ENCODE assay signal across 1 cellular context in genomic region chr20:41137412-41138216, GRCh38.
TF ChIP-seq lines count a peak whose summit lies in the region.

TSS of gene PLCG1 (plus strand) at chr20:41137543. CDS start at chr20:41137642, 99 bp downstream.

TF ChIP-seq in HepG2, 621 proteins besides CTCF, POLR2A, EP300 and RAD21 (continued from another document and continues in another):
- peak; percentile 85; the same call in 1 of the 2 replicates for TF ChIP-seq ZBTB39 (CRISPR knock-in tag; IDR thresholded peaks at IDR 0.05)
- TF ChIP-seq RARG (CRISPR knock-in tag; IDR thresholded peaks at IDR 0.05; ENCODE audit: low read depth), result no peak
- no peak for TF ChIP-seq MATR3 (CRISPR knock-in tag; IDR thresholded peaks at IDR 0.05)
- 0 out of 2 replicates have a peak, but pooled peaks have one; percentile 48 for TF ChIP-seq ERF (CRISPR knock-in tag; IDR thresholded peaks at IDR 0.05)
- peak; percentile 66; the same call in 1 of the 2 replicates for TF ChIP-seq ZIK1 (CRISPR knock-in tag; IDR thresholded peaks at IDR 0.05; ENCODE audit: borderline replicate concordance, low read depth)
- peak; percentile 91 for TF ChIP-seq ZBTB7B (CRISPR knock-in tag; IDR thresholded peaks at IDR 0.05)
- peak; percentile 98 for TF ChIP-seq SRSF1 (optimal IDR thresholded peaks at IDR 0.05; ENCODE audit: low read depth, low read length)
- 0 out of 2 replicates have a peak, but pooled peaks have one; percentile 19 for TF ChIP-seq ZMYM3 (CRISPR knock-in tag; IDR thresholded peaks at IDR 0.05)
- 0 out of 2 replicates have a peak, but pooled peaks have one; percentile 20 for TF ChIP-seq ONECUT2 (CRISPR knock-in tag; IDR thresholded peaks at IDR 0.05)
- TF ChIP-seq TCF12 (IDR thresholded peaks at IDR 0.05), result no peak
- no peak; the same call in 1 of the 2 replicates for TF ChIP-seq TCF12 (CRISPR knock-in tag; IDR thresholded peaks at IDR 0.05)
- peak; percentile 96 for TF ChIP-seq GLI4 (CRISPR knock-in tag; IDR thresholded peaks at IDR 0.05; ENCODE audit: borderline replicate concordance)
- TF ChIP-seq ZNF205 (CRISPR knock-in tag; IDR thresholded peaks at IDR 0.05), result peak; percentile 49; the same call in 1 of the 2 replicates
- TF ChIP-seq THAP7 (CRISPR knock-in tag; IDR thresholded peaks at IDR 0.05), result 0 out of 2 replicates have a peak, but pooled peaks have one; percentile 58
- no peak for TF ChIP-seq ZNF784 (CRISPR knock-in tag; IDR thresholded peaks at IDR 0.05; ENCODE audit: borderline replicate concordance)
- TF ChIP-seq RXRB (CRISPR knock-in tag; IDR thresholded peaks at IDR 0.05; ENCODE audit: borderline replicate concordance), result 0 out of 2 replicates have a peak, but pooled peaks have one; percentile 7
- peak; percentile 93 for TF ChIP-seq ZFY (CRISPR knock-in tag; IDR thresholded peaks at IDR 0.05)
- TF ChIP-seq ZNF441 (CRISPR knock-in tag; IDR thresholded peaks at IDR 0.05; ENCODE audit: borderline replicate concordance), result no peak
- peak; percentile 81; the same call in 1 of the 2 replicates for TF ChIP-seq ZFP91 (CRISPR knock-in tag; IDR thresholded peaks at IDR 0.05; ENCODE audit: borderline replicate concordance)
- TF ChIP-seq FOSL1 (CRISPR knock-in tag; IDR thresholded peaks at IDR 0.05; ENCODE audit: borderline replicate concordance), result peak; percentile 32; the same call in 1 of the 2 replicates
- no peak; the same call in none of the 2 replicates for TF ChIP-seq PRMT3 (CRISPR knock-in tag; IDR thresholded peaks at IDR 0.05; ENCODE audit: borderline replicate concordance, low read depth)
- no peak for TF ChIP-seq ZNF256 (CRISPR knock-in tag; conservative IDR thresholded peaks at IDR 0.05)
- 0 out of 2 replicates have a peak, but pooled peaks have one; percentile 17 for TF ChIP-seq FOXP4 (CRISPR knock-in tag; IDR thresholded peaks at IDR 0.05)
- peak; percentile 81 for TF ChIP-seq SAP130 (CRISPR knock-in tag; IDR thresholded peaks at IDR 0.05; ENCODE audit: low read depth)
- TF ChIP-seq ZNF629 (CRISPR knock-in tag; conservative IDR thresholded peaks at IDR 0.05), result no peak
- peak; percentile 89; the same call in 1 of the 2 replicates for TF ChIP-seq ZNF501 (CRISPR knock-in tag; IDR thresholded peaks at IDR 0.05)
- no peak for TF ChIP-seq HDAC6 (IDR thresholded peaks at IDR 0.05; ENCODE audit: low read depth, low read length)
- 0 out of 2 replicates have a peak, but pooled peaks have one; percentile 22 for TF ChIP-seq ZNF275 (CRISPR knock-in tag; IDR thresholded peaks at IDR 0.05; ENCODE audit: borderline replicate concordance)
- no peak; the same call in 1 of the 2 replicates for TF ChIP-seq CREB3 (CRISPR knock-in tag; IDR thresholded peaks at IDR 0.05)
- no peak for TF ChIP-seq ZC3H13 (CRISPR knock-in tag; IDR thresholded peaks at IDR 0.05)
- peak; percentile 41; the same call in 1 of the 2 replicates for TF ChIP-seq SP5 (CRISPR knock-in tag; IDR thresholded peaks at IDR 0.05; ENCODE audit: borderline replicate concordance, low read depth)
- no peak for TF ChIP-seq ZNF737 (CRISPR knock-in tag; IDR thresholded peaks at IDR 0.05; ENCODE audit: borderline replicate concordance)
- TF ChIP-seq HBP1 (CRISPR knock-in tag; IDR thresholded peaks at IDR 0.05; ENCODE audit: low read depth), result peak; percentile 62
- no peak for TF ChIP-seq HNF4G (IDR thresholded peaks at IDR 0.05; ENCODE audit: borderline replicate concordance, low read depth, low read length)
- TF ChIP-seq HNF4G (CRISPR knock-in tag; IDR thresholded peaks at IDR 0.05; ENCODE audit: borderline replicate concordance, low read depth), result no peak; the same call in 1 of the 2 replicates
- no peak for TF ChIP-seq REL (CRISPR knock-in tag; conservative IDR thresholded peaks at IDR 0.05)
- no peak for TF ChIP-seq KLF11 (CRISPR knock-in tag; IDR thresholded peaks at IDR 0.05)
- TF ChIP-seq SSRP1 (CRISPR knock-in tag; IDR thresholded peaks at IDR 0.05), result 0 out of 2 replicates have a peak, but pooled peaks have one; percentile 16
- TF ChIP-seq MXD3 (CRISPR knock-in tag; IDR thresholded peaks at IDR 0.05), result 0 out of 2 replicates have a peak, but pooled peaks have one; percentile 33
- peak; percentile 66; the same call in 1 of the 2 replicates for TF ChIP-seq THAP9 (CRISPR knock-in tag; IDR thresholded peaks at IDR 0.05; ENCODE audit: borderline replicate concordance)
- 0 out of 2 replicates have a peak, but pooled peaks have one; percentile 48 for TF ChIP-seq SP4 (CRISPR knock-in tag; IDR thresholded peaks at IDR 0.05)
- TF ChIP-seq ZNF772 (CRISPR knock-in tag; IDR thresholded peaks at IDR 0.05), result peak; percentile 87; the same call in 1 of the 2 replicates
- peak; percentile 60 for TF ChIP-seq YY1 (IDR thresholded peaks at IDR 0.05; ENCODE audit: insufficient read depth, insufficient replicate concordance, low read depth, low read length)
- TF ChIP-seq HES4 (CRISPR knock-in tag; IDR thresholded peaks at IDR 0.05; ENCODE audit: borderline replicate concordance), result peak; percentile 34; the same call in 1 of the 2 replicates
- no peak; the same call in 1 of the 2 replicates for TF ChIP-seq ZNF446 (CRISPR knock-in tag; IDR thresholded peaks at IDR 0.05)
- TF ChIP-seq SMAD3 (CRISPR knock-in tag; IDR thresholded peaks at IDR 0.05), result peak; percentile 12; the same call in 1 of the 2 replicates
- no peak for TF ChIP-seq ZNF17 (CRISPR knock-in tag; IDR thresholded peaks at IDR 0.05)
- no peak for TF ChIP-seq ZNF326 (CRISPR knock-in tag; IDR thresholded peaks at IDR 0.05; ENCODE audit: borderline replicate concordance)
- 0 out of 2 replicates have a peak, but pooled peaks have one; percentile 79 for TF ChIP-seq ZNF597 (CRISPR knock-in tag; IDR thresholded peaks at IDR 0.05)
- TF ChIP-seq ZNF674 (CRISPR knock-in tag; IDR thresholded peaks at IDR 0.05; ENCODE audit: low read depth), result no peak
- TF ChIP-seq NR3C1 (CRISPR knock-in tag; IDR thresholded peaks at IDR 0.05), result 0 out of 2 replicates have a peak, but pooled peaks have one; percentile 53
